Comparison of ENCODE assay signal across 22 cellular contexts in genomic region chr2:115389024-115389423, GRCh38.
"Had no signal": no experiment of that assay in that cellular context is flagged by ENCODE, and none has a peak within 500 bp of the region (broad histone marks: within the 10 kb centered on the region; RNA-seq: fewer than 3 reads in every experiment).

No MANE protein-coding gene starts in this region.

- H3K27me3 ChIP-seq: cardiac muscle cell, heart left ventricle, neural progenitor cell, testis, vagina had no signal

- H3K4me3 ChIP-seq: cardiac muscle cell, heart left ventricle, neural progenitor cell, prostate gland, testis, vagina had no signal

- H3K4me1 ChIP-seq: heart left ventricle, neural progenitor cell, prostate gland, testis, vagina had no signal

- ATAC-seq: activated CD8-positive, alpha-beta memory T cell treated with anti-CD3 and anti-CD28 coated beads, Interleukin-2, amount 10 ng/mL, durations not matched to agents 7 days and 5 days; activated CD8-positive, alpha-beta T cell treated with anti-CD3 and anti-CD28 coated beads for 36 hours; activated naive CD8-positive, alpha-beta T cell treated with anti-CD3 and anti-CD28 coated beads, Interleukin-2, amount 50 U/mL, for 24 hours; heart left ventricle; left lobe of liver; naive thymus-derived CD8-positive, alpha-beta T cell had no signal

- H3K9me3 ChIP-seq: prostate gland, testis, vagina had no signal

- H3K27ac ChIP-seq: cardiac muscle cell, heart left ventricle, neural progenitor cell, prostate gland, testis, vagina, WERI-Rb-1 had no signal

- DNase-seq: activated CD4-positive, alpha-beta T cell treated with anti-CD3 and anti-CD28 coated beads, Interleukin-2, amount 10 ng/mL, durations not matched to agents 7 days and 5 days; activated CD4-positive, CD25-positive, alpha-beta regulatory T cell treated with anti-CD3 and anti-CD28 coated beads, Interleukin-2, amount 50 U/mL, for 72 hours; activated CD8-positive, alpha-beta memory T cell treated with anti-CD3 and anti-CD28 coated beads, Interleukin-2, amount 10 ng/mL, durations not matched to agents 7 days and 5 days; activated CD8-positive, alpha-beta T cell treated with anti-CD3 and anti-CD28 coated beads for 36 hours; activated gamma-delta T cell; activated naive CD4-positive, alpha-beta T cell treated with anti-CD3 and anti-CD28 coated beads, Interleukin-2, amount 50 U/mL, for 16 hours; activated naive CD8-positive, alpha-beta T cell treated with anti-CD3 and anti-CD28 coated beads, Interleukin-2, amount 50 U/mL, for 24 hours; activated T-cell treated with anti-CD3 and anti-CD28 coated beads for 4 hours; cortex of kidney; heart left ventricle; kidney; naive thymus-derived CD8-positive, alpha-beta T cell; stimulated activated CD4-positive, alpha-beta T cell treated with anti-CD3 and anti-CD28 coated beads, Interleukin-2, amount 100 ng/mL, for 48 hours; stimulated activated naive CD4-positive, alpha-beta T cell; testis; trophoblast cell; WERI-Rb-1 had no signal

- H3K36me3 ChIP-seq: cardiac muscle cell, heart left ventricle, neural progenitor cell, prostate gland, vagina had no signal
